9 cellular contexts compared by ENCODE assay signal in the genomic region with DNA sequence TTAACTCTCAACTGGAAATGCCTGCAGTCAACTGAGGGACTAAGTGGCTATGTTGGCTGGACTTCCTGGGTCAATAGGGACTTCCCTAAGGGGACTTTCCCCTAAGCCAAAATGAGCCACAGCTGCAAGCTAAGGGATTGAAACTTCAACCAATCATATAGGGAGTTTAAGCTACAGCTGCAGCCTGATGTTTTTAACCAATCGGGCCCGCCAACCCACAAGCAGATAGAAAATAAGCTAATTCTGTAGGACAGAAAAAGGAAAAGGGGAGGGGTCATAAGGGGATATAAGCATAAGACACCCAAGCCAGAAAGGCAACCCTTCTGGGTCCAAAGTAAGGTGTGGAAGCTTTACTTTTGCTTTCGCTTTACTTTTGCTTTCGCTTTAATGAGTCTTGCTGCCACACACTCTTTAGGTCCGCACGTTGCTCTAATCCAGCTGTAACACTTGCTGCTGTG.
DNase-seq lines count a peak whose midpoint lies in the region; ATAC-seq and TF ChIP-seq lines count a peak whose summit lies in the region.
"Had no signal": no experiment of that assay in that cellular context is flagged by ENCODE, and none has a peak within 500 bp of the region (broad histone marks: within the 10 kb centered on the region; RNA-seq: fewer than 3 reads in every experiment).

No MANE protein-coding gene starts in this region.

- H3K27ac ChIP-seq in WERI-Rb-1 = no peak overlapping the region

- ATAC-seq in HG03439 (IDR thresholded peaks at IDR 0.05; ENCODE audit: unreplicated experiment) = no peak

- H3K4me3 ChIP-seq in WI38 (ENCODE audit: low read depth, low read length) (peak overlapping the region; percentile 37), WERI-Rb-1 (ENCODE audit: low read depth, low read length) (no peak overlapping the region)

- DNase-seq in stimulated activated CD4-positive, alpha-beta T cell treated with anti-CD3 and anti-CD28 coated beads, Interleukin-12 subunit alpha, Interleukin-12 subunit beta, amount 100 ng/mL, for 4 hours = peak; percentile 0
- DNase-seq in stimulated activated CD4-positive, alpha-beta T cell treated with anti-CD3 and anti-CD28 coated beads, Interleukin-1b, Interleukin-23, amount 100 ng/mL, for 48 hours = no peak
- DNase-seq in LoVo (ENCODE audit: low spot score) (peak; percentile 48), pons (ENCODE audit: low spot score) (no peak), cardiac septum (ENCODE audit: low spot score) (no peak), WERI-Rb-1 (no peak)
- DNase-seq: H7 had no signal

- H3K36me3 ChIP-seq in WERI-Rb-1 = no peaks in the 10 kb centered on the region

- no peaks in the 10 kb centered on the region for H3K9me3 ChIP-seq in WERI-Rb-1 (ENCODE audit: severe bottlenecking)

- TF ChIP-seq CTCF in WI38 (IDR thresholded peaks at IDR 0.05; ENCODE audit: low read depth, low read length) (no peak), WERI-Rb-1 (IDR thresholded peaks at IDR 0.05; ENCODE audit: low read depth, low read length) (no peak)

- intact Hi-C loops in cardiac septum (cut with DNase I) = no loop called here

- no peaks in the 10 kb centered on the region for H3K27me3 ChIP-seq in WERI-Rb-1 (ENCODE audit: insufficient read depth, low read depth, severe bottlenecking)

Comparison
In these comparisons a context has a peak if more than half of its experiments do, and no peak if none do; other contexts are left out.
1. DNase-seq: peak in stimulated activated CD4-positive, alpha-beta T cell treated with anti-CD3 and anti-CD28 coated beads, Interleukin-12 subunit alpha, Interleukin-12 subunit beta, amount 100 ng/mL, for 4 hours (single experiment) and LoVo (single experiment); none in stimulated activated CD4-positive, alpha-beta T cell treated with anti-CD3 and anti-CD28 coated beads, Interleukin-1b, Interleukin-23, amount 100 ng/mL, for 48 hours (single experiment), pons (single experiment), cardiac septum (single experiment) and WERI-Rb-1 (single experiment).